Comparison of ENCODE assay signal across 5 cellular contexts in genomic region chr9:42070035-42070906, GRCh38. TPM values are rescaled to one million over a fixed set of nuclear protein-coding genes. Genes with fewer than 3 reads are reported as not detected.
"Had no signal": no experiment of that assay in that cellular context is flagged by ENCODE, and none has a peak within 500 bp of the region (broad histone marks: within the 10 kb centered on the region; RNA-seq: fewer than 3 reads in every experiment).

No MANE protein-coding gene starts in this region.

RNA-seq across cellular contexts. Expression of gene CNTNAP3B, which starts 59.0 kb away (rescaled TPM):
- total RNA-seq: activated CD8-positive, alpha-beta T cell treated with anti-CD3 and anti-CD28 coated beads for 36 hours; activated naive CD8-positive, alpha-beta T cell treated with anti-CD3 and anti-CD28 coated beads for 36 hours; activated T-cell treated with anti-CD3 and anti-CD28 coated beads, Interleukin-2, amount 50 U/mL, for 72 hours; activated T-helper 2 cell treated with anti-CD3 and anti-CD28 coated beads, Interferon-gamma antibody, Interleukin-2, Interleukin-4, amounts not matched to agents 10 μg/mL and 5 μg/mL and 100 μg/mL, durations not matched to agents 14 hours and 24 hours and 36 hours; OCI-LY7 had no signal
